ENCODE assay signal across 19 cellular contexts in genomic region chr16:27379919-27380318, GRCh38. TPM values are rescaled to one million over a fixed set of nuclear protein-coding genes. Genes with fewer than 3 reads are reported as not detected.
"Had no signal": no experiment of that assay in that cellular context is flagged by ENCODE, and none has a peak within 500 bp of the region (broad histone marks: within the 10 kb centered on the region; RNA-seq: fewer than 3 reads in every experiment).

No MANE protein-coding gene starts in this region.

- H3K4me3 ChIP-seq: esophagus muscularis mucosa, gastroesophageal sphincter, heart left ventricle, mucosa of descending colon, pancreas, sigmoid colon, thyroid gland had no signal

- DNase-seq: activated CD4-positive, alpha-beta T cell treated with anti-CD3 and anti-CD28 coated beads, Interleukin-2, amount 50 U/mL, for 1 hour; activated naive CD4-positive, alpha-beta T cell treated with Interleukin-2 at 50 U/mL for 16 hours; dermis blood vessel endothelial cell; effector memory CD4-positive, alpha-beta T cell; immature natural killer cell; mucosa of descending colon; naive B cell; pancreas; SIG-M5; sigmoid colon; stimulated activated naive CD4-positive, alpha-beta T cell treated with Interleukin-2 at 50 U/mL for 16 hours; thyroid gland had no signal

- H3K27me3 ChIP-seq: esophagus muscularis mucosa, heart left ventricle, neutrophil, pancreas, sigmoid colon, thyroid gland had no signal

- H3K4me1 ChIP-seq: pancreas had no signal

- H3K9me3 ChIP-seq: mucosa of descending colon, neutrophil, pancreas, sigmoid colon, thyroid gland had no signal

- H3K36me3 ChIP-seq: esophagus muscularis mucosa, gastroesophageal sphincter, heart left ventricle, neutrophil, pancreas, sigmoid colon, thyroid gland had no signal

- H3K4me3 Mint-ChIP-seq: immature natural killer cell, memory B cell had no signal

- ATAC-seq: activated T-cell treated with anti-CD3 and anti-CD28 coated beads, Interleukin-2, amount 50 U/mL, for 72 hours; gastroesophageal sphincter; heart left ventricle; mucosa of descending colon; pancreas had no signal

- H3K27me3 Mint-ChIP-seq: naive B cell had no signal

- H3K27ac Mint-ChIP-seq: memory B cell had no signal

- H3K27ac ChIP-seq: esophagus muscularis mucosa, gastroesophageal sphincter, heart left ventricle, neutrophil, pancreas, sigmoid colon, thyroid gland had no signal

RNA-seq across cellular contexts. Expression of gene IL21R, which starts 22.1 kb away (rescaled TPM):
- total RNA-seq: endothelial cell of umbilical vein had no signal
